ENCODE assay signal across 1 cellular context in genomic region chr20:39081255-39081654, GRCh38.
A peak's percentile ranks its signal among the peaks of the same experiment; 100 is the strongest.
TF ChIP-seq lines count a peak whose summit lies in the region.

No MANE protein-coding gene starts in this region.

TF ChIP-seq in HepG2, 621 proteins besides CTCF, POLR2A, EP300 and RAD21 (continued from another document):
- no peak for TF ChIP-seq USF2 (IDR thresholded peaks at IDR 0.05; ENCODE audit: low read depth, low read length)
- no peak for TF ChIP-seq USF2 (CRISPR knock-in tag; IDR thresholded peaks at IDR 0.05; ENCODE audit: borderline replicate concordance)
- no peak for TF ChIP-seq ADNP (CRISPR knock-in tag; IDR thresholded peaks at IDR 0.05)
- TF ChIP-seq STAG1 (CRISPR knock-in tag; IDR thresholded peaks at IDR 0.05): peak; percentile 72
- no peak for TF ChIP-seq ZBTB46 (CRISPR knock-in tag; IDR thresholded peaks at IDR 0.05; ENCODE audit: borderline replicate concordance)
- no peak for TF ChIP-seq JDP2 (CRISPR knock-in tag; IDR thresholded peaks at IDR 0.05; ENCODE audit: borderline replicate concordance)
- TF ChIP-seq, protein P1, sequence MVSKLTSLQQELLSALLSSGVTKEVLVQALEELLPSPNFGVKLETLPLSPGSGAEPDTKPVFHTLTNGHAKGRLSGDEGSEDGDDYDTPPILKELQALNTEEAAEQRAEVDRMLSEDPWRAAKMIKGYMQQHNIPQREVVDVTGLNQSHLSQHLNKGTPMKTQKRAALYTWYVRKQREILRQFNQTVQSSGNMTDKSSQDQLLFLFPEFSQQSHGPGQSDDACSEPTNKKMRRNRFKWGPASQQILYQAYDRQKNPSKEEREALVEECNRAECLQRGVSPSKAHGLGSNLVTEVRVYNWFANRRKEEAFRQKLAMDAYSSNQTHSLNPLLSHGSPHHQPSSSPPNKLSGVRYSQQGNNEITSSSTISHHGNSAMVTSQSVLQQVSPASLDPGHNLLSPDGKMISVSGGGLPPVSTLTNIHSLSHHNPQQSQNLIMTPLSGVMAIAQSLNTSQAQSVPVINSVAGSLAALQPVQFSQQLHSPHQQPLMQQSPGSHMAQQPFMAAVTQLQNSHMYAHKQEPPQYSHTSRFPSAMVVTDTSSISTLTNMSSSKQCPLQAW (CRISPR knock-in tag; IDR thresholded peaks at IDR 0.05): peak; percentile 52; the same call in 1 of the 2 replicates
- TF ChIP-seq ZNF354B (CRISPR knock-in tag; IDR thresholded peaks at IDR 0.05): peak; percentile 24; the same call in 1 of the 2 replicates
- no peak for TF ChIP-seq ZNF160 (CRISPR knock-in tag; IDR thresholded peaks at IDR 0.05)
- TF ChIP-seq CHD2 (IDR thresholded peaks at IDR 0.05; ENCODE audit: low read depth, low read length): no peak
- no peak for TF ChIP-seq MIXL1 (CRISPR knock-in tag; IDR thresholded peaks at IDR 0.05)
